In the genomic region with DNA sequence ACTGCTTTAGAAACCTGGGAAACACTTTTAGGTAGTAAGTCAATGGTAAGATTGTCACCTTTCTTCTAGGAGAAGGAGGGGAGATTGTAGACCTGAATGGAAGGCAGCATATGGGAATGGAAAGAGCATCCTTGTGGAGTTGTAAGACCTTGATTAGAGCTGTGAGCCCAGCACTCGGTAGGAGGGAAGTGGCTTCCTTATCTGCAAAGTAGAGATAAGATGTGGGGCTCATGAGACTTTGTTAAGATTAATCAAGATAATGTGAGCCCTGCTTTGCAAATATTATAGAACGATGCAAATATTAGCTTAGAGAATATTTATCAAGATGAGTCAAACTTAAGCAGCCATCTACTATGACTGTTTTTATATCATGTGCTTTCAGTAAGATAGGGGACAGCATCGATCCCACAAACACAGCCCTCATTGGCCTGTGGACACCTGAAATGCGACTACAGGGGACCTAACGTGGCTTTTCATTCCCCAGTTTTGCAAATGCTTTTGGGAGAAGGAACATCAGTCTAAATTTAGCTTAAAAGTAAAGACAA, we compare ENCODE assay signal across 23 cellular contexts.
"Had no signal": no experiment of that assay in that cellular context is flagged by ENCODE, and none has a peak within 500 bp of the region (broad histone marks: within the 10 kb centered on the region; RNA-seq: fewer than 3 reads in every experiment).

No MANE protein-coding gene starts in this region.

- H3K4me3 Mint-ChIP-seq: activated T-helper 1 cell treated with anti-CD3 and anti-CD28 coated beads, Interleukin-12 subunit alpha, Interleukin-12 subunit beta, Interleukin-2, Interleukin-4 antibody, amounts not matched to agents 30 ng/mL and 10 ng/mL and 1 ng/mL, durations not matched to agents 14 hours and 24 hours and 36 hours; mesothelial cell of epicardium; naive B cell; T-helper 2 cell treated with Interferon-gamma antibody and Interleukin-4, amounts not matched to agents 5 μg/mL and 100 μg/mL, for 36 hours; type B pancreatic cell had no signal

- H3K36me3 Mint-ChIP-seq: naive B cell had no signal

- H3K9me3 Mint-ChIP-seq: activated T-helper 1 cell treated with anti-CD3 and anti-CD28 coated beads, Interleukin-12 subunit alpha, Interleukin-12 subunit beta, Interleukin-2, Interleukin-4 antibody, amounts not matched to agents 30 ng/mL and 10 ng/mL and 1 ng/mL, durations not matched to agents 14 hours and 24 hours and 36 hours; mesothelial cell of epicardium; naive B cell; T-helper 2 cell treated with Interferon-gamma antibody and Interleukin-4, amounts not matched to agents 5 μg/mL and 100 μg/mL, for 36 hours; type B pancreatic cell had no signal

- H3K4me1 Mint-ChIP-seq: naive B cell had no signal

- DNase-seq: activated CD4-positive, alpha-beta T cell treated with anti-CD3 and anti-CD28 coated beads for 48 hours; activated CD4-positive, alpha-beta T cell treated with anti-CD3 and anti-CD28 coated beads, Interleukin-2, amount 50 U/mL, for 48 hours; activated CD8-positive, alpha-beta memory T cell treated with anti-CD3 and anti-CD28 coated beads, Interleukin-2, amount 50 U/mL, for 4 hours; activated gamma-delta T cell; activated naive CD4-positive, alpha-beta T cell treated with anti-CD3 and anti-CD28 coated beads, Interleukin-2, amount 50 U/mL, for 16 hours; activated T-cell treated with anti-CD3 and anti-CD28 coated beads, Interleukin-2, amount 50 U/mL, for 1 hour; cortex of kidney; esophagus squamous epithelium; kidney glomerular epithelial cell; left ventricle myocardium inferior; naive B cell; nucleus accumbens; pancreas; psoas muscle; stimulated activated naive CD4-positive, alpha-beta T cell; T-helper 1 cell; uterus had no signal

- H3K27ac Mint-ChIP-seq: activated T-helper 1 cell treated with anti-CD3 and anti-CD28 coated beads, Interleukin-12 subunit alpha, Interleukin-12 subunit beta, Interleukin-2, Interleukin-4 antibody, amounts not matched to agents 30 ng/mL and 10 ng/mL and 1 ng/mL, durations not matched to agents 14 hours and 24 hours and 36 hours; mesothelial cell of epicardium; T-helper 2 cell treated with Interferon-gamma antibody and Interleukin-4, amounts not matched to agents 5 μg/mL and 100 μg/mL, for 36 hours; type B pancreatic cell had no signal

- H3K27me3 Mint-ChIP-seq: type B pancreatic cell had no signal

- H3K4me3 ChIP-seq: cardiac muscle cell, esophagus squamous epithelium, left ventricle myocardium inferior, pancreas, psoas muscle, right atrium auricular region, uterus had no signal

- ATAC-seq: pancreas, psoas muscle had no signal
